ENCODE assay signal across 17 cellular contexts in genomic region chr14:34710006-34710405, GRCh38.
DNase-seq lines count a peak whose midpoint lies in the region; ATAC-seq lines count a peak whose summit lies in the region.
"Had no signal": no experiment of that assay in that cellular context is flagged by ENCODE, and none has a peak within 500 bp of the region (broad histone marks: within the 10 kb centered on the region; RNA-seq: fewer than 3 reads in every experiment).

No MANE protein-coding gene starts in this region.

- DNase-seq in DMS 273 (lab: John Stamatoyannopoulos, UW; ENCODE audit: unreplicated experiment) (peak; percentile 33), DMS 273 treated with DMSO at 0.1 percent for 48 hours (lab: John Stamatoyannopoulos, UW) (no peak), SK-N-MC (ENCODE audit: low read depth, low spot score) (no peak), NCI-H526 (lab: John Stamatoyannopoulos, UW) (no peak)
- DNase-seq: aorta; CD8-positive, alpha-beta memory T cell; effector CD4-positive, alpha-beta T cell; foreskin fibroblast; GDM1; NCI-H1417; NCI-H69 had no signal

- H3K4me3 ChIP-seq in SK-N-MC: no peak overlapping the region
- peak overlapping the region in 1 of 2 donors; percentile 38 for H3K4me3 ChIP-seq in stomach smooth muscle (ENCODE audit: low read length in 2 of 2)

- H3K27ac ChIP-seq in SK-N-MC: peak overlapping the region; percentile 75; the same call in 1 of the 2 replicates
- H3K27ac ChIP-seq in layer of hippocampus (ENCODE audit: low read depth, low read length): peak overlapping the region; percentile 68
- H3K27ac ChIP-seq in stomach smooth muscle (ENCODE audit: low read length): peak overlapping the region; percentile 64
- H3K27ac ChIP-seq: 22Rv1 had no signal

- H3K36me3 ChIP-seq in SK-N-MC (ENCODE audit: insufficient read depth, low read length): peaks cover 19% of the 10 kb centered on the region
- peaks cover 8 to 10% of the 10 kb centered on the region in 2 donors for H3K36me3 ChIP-seq in stomach smooth muscle (ENCODE audit: control insufficient read depth in 2 of 2, insufficient read depth in 2 of 2, low read length in 2 of 2)

- H3K9me3 ChIP-seq in SK-N-MC (ENCODE audit: low read depth, low read length): no peaks in the 10 kb centered on the region
- H3K9me3 ChIP-seq in stomach smooth muscle (ENCODE audit: control insufficient read depth in 2 of 2, low read length in 2 of 2): no peaks in the 10 kb centered on the region

- peaks cover 8% of the 10 kb centered on the region for H3K4me1 ChIP-seq in stomach smooth muscle (ENCODE audit: control insufficient read depth, insufficient read depth, low read length)

- no peak for ATAC-seq in GM19035 (IDR thresholded peaks at IDR 0.05; ENCODE audit: unreplicated experiment)
- no peak for ATAC-seq in GM19324 (IDR thresholded peaks at IDR 0.05; ENCODE audit: low FRiP score, unreplicated experiment)
- ATAC-seq: stimulated activated memory B cell treated with anti-CD40 and anti-IgM and Interleukin-4, amounts not matched to agents 10 μg/mL and 1 μg/mL and 100 μg/mL, for 72 hours had no signal

- H3K27me3 ChIP-seq in layer of hippocampus (ENCODE audit: control insufficient read depth, insufficient read depth, low read length) (no peaks in the 10 kb centered on the region), stomach smooth muscle (ENCODE audit: control insufficient read depth in 1 of 2, insufficient read depth in 2 of 2, low read length in 2 of 2) (no peaks in the 10 kb centered on the region)

- H3K9ac ChIP-seq in SK-N-MC (ENCODE audit: insufficient read length): no peak overlapping the region
- peak overlapping the region in 1 of 2 donors; percentile 80 for H3K9ac ChIP-seq in stomach smooth muscle (ENCODE audit: low read length in 2 of 2)
